ENCODE assay signal across 1 cellular context in genomic region chr4:153344131-153345010, GRCh38.
TF ChIP-seq lines count a peak whose summit lies in the region.

MND1 (plus strand) TSS chr4:153344688; CDS start chr4:153344738, 50 bp downstream.

TF ChIP-seq in HepG2, 621 proteins besides CTCF, POLR2A, EP300 and RAD21 (continued from another document and continues in another):
- TF ChIP-seq ZNF281 (CRISPR knock-in tag; IDR thresholded peaks at IDR 0.05; ENCODE audit: borderline replicate concordance) (peak; percentile 62; the same call in 1 of the 2 replicates), ZFX (CRISPR knock-in tag; IDR thresholded peaks at IDR 0.05; ENCODE audit: low read depth) (peak; percentile 96), NFAT5 (CRISPR knock-in tag; IDR thresholded peaks at IDR 0.05) (peak; percentile 59; the same call in 1 of the 2 replicates), MAX (IDR thresholded peaks at IDR 0.05) (peak; percentile 85), AGO2 (optimal IDR thresholded peaks at IDR 0.05; ENCODE audit: low read depth, low read length) (peak; percentile 75), ZNF564 (CRISPR knock-in tag; IDR thresholded peaks at IDR 0.05) (peak; percentile 81; the same call in 1 of the 2 replicates), RFXAP (CRISPR knock-in tag; IDR thresholded peaks at IDR 0.05; ENCODE audit: borderline replicate concordance) (peak; percentile 88; the same call in 1 of the 2 replicates), ZNF703 (CRISPR knock-in tag; IDR thresholded peaks at IDR 0.05; ENCODE audit: borderline replicate concordance) (no peak), GFI1 (CRISPR knock-in tag; IDR thresholded peaks at IDR 0.05; ENCODE audit: borderline replicate concordance) (peak; percentile 82), FOXO1 (CRISPR knock-in tag; IDR thresholded peaks at IDR 0.05) (peak; percentile 26; the same call in 1 of the 2 replicates), SKI (IDR thresholded peaks at IDR 0.05; ENCODE audit: partially characterized antibody) (peak; percentile 21), ZBTB21 (CRISPR knock-in tag; IDR thresholded peaks at IDR 0.05) (no peak), ZNF230 (CRISPR knock-in tag; IDR thresholded peaks at IDR 0.05) (peak; percentile 91), ZNF766 (CRISPR knock-in tag; IDR thresholded peaks at IDR 0.05; ENCODE audit: borderline replicate concordance) (0 out of 2 replicates have a peak, but pooled peaks have one; percentile 89), ATF6 (CRISPR knock-in tag; conservative IDR thresholded peaks at IDR 0.05) (no peak), ZNF225 (CRISPR knock-in tag; IDR thresholded peaks at IDR 0.05) (no peak), TEAD3 (CRISPR knock-in tag; optimal IDR thresholded peaks at IDR 0.05; ENCODE audit: borderline replicate concordance) (no peak), SNAPC4 (CRISPR knock-in tag; IDR thresholded peaks at IDR 0.05) (no peak; the same call in 1 of the 2 replicates), CEBPG (CRISPR knock-in tag; IDR thresholded peaks at IDR 0.05) (no peak), CHCHD3 (CRISPR knock-in tag; IDR thresholded peaks at IDR 0.05) (peak; percentile 96), JUNB (CRISPR knock-in tag; IDR thresholded peaks at IDR 0.05; ENCODE audit: borderline replicate concordance) (peak; percentile 56; the same call in 1 of the 2 replicates), ZNF660 (CRISPR knock-in tag; IDR thresholded peaks at IDR 0.05; ENCODE audit: borderline replicate concordance, low read depth) (no peak), ZNF251 (CRISPR knock-in tag; IDR thresholded peaks at IDR 0.05) (no peak), ZNF691 (CRISPR knock-in tag; IDR thresholded peaks at IDR 0.05; ENCODE audit: borderline replicate concordance, low read depth) (no peak), GLI4 (CRISPR knock-in tag; IDR thresholded peaks at IDR 0.05; ENCODE audit: borderline replicate concordance) (peak; percentile 35; the same call in 1 of the 2 replicates), SIN3B (IDR thresholded peaks at IDR 0.05; ENCODE audit: low read length) (peak; percentile 93), ZNF256 (CRISPR knock-in tag; conservative IDR thresholded peaks at IDR 0.05) (peak; percentile 70; the same call in 1 of the 2 replicates), SMYD3 (CRISPR knock-in tag; IDR thresholded peaks at IDR 0.05) (0 out of 2 replicates have a peak, but pooled peaks have one; percentile 64), ZNF354B (CRISPR knock-in tag; IDR thresholded peaks at IDR 0.05) (no peak), REPIN1 (CRISPR knock-in tag; IDR thresholded peaks at IDR 0.05; ENCODE audit: borderline replicate concordance, low read depth) (peak; percentile 35; the same call in 1 of the 2 replicates), ZNF772 (CRISPR knock-in tag; IDR thresholded peaks at IDR 0.05) (no peak; the same call in 1 of the 2 replicates), FOSL1 (CRISPR knock-in tag; IDR thresholded peaks at IDR 0.05; ENCODE audit: borderline replicate concordance) (no peak), SOX5 (CRISPR knock-in tag; IDR thresholded peaks at IDR 0.05; ENCODE audit: borderline replicate concordance) (no peak), GABPB1 (CRISPR knock-in tag; IDR thresholded peaks at IDR 0.05) (peak; percentile 82), CBX1 (IDR thresholded peaks at IDR 0.05; ENCODE audit: low read depth) (no peak), HOXA7 (CRISPR knock-in tag; IDR thresholded peaks at IDR 0.05) (no peak), ZBTB7B (CRISPR knock-in tag; IDR thresholded peaks at IDR 0.05) (peak; percentile 44; the same call in 1 of the 2 replicates), ZNF749 (CRISPR knock-in tag; IDR thresholded peaks at IDR 0.05; ENCODE audit: borderline replicate concordance) (peak; percentile 91; the same call in 1 of the 2 replicates), WIZ (CRISPR knock-in tag; IDR thresholded peaks at IDR 0.05) (0 out of 2 replicates have a peak, but pooled peaks have one; percentile 26), CEBPB (IDR thresholded peaks at IDR 0.05; ENCODE audit: borderline replicate concordance, low read depth, low read length) (no peak), FUBP1 (CRISPR knock-in tag; IDR thresholded peaks at IDR 0.05; ENCODE audit: borderline replicate concordance) (no peak), ARNT (IDR thresholded peaks at IDR 0.05) (no peak), E2F2 (CRISPR knock-in tag; IDR thresholded peaks at IDR 0.05; ENCODE audit: borderline replicate concordance) (peak; percentile 91; the same call in 1 of the 2 replicates), ZNF547 (CRISPR knock-in tag; IDR thresholded peaks at IDR 0.05) (peak; percentile 79), KDM1A (CRISPR knock-in tag; IDR thresholded peaks at IDR 0.05) (no peak), ZNF329 (CRISPR knock-in tag; IDR thresholded peaks at IDR 0.05; ENCODE audit: low read depth) (no peak)
